10 cellular contexts compared by ENCODE assay signal in genomic region chr1:77594366-77595112, GRCh38.
DNase-seq lines count a peak whose midpoint lies in the region; ATAC-seq and TF ChIP-seq lines count a peak whose summit lies in the region.
"Had no signal": no experiment of that assay in that cellular context is flagged by ENCODE, and none has a peak within 500 bp of the region (broad histone marks: within the 10 kb centered on the region; RNA-seq: fewer than 3 reads in every experiment).

No MANE protein-coding gene starts in this region.

- H3K14ac ChIP-seq in mesenchymal stem cell (ENCODE audit: low read length in 2 of 2), result no peak overlapping the region

- no peak overlapping the region for H2BK120ac ChIP-seq in mesenchymal stem cell (ENCODE audit: low read depth, low read length)

- no peak for TF ChIP-seq CTCF in dorsolateral prefrontal cortex (IDR thresholded peaks at IDR 0.05 in 54 of 56, conservative IDR thresholded peaks at IDR 0.05 in 2 of 56; ENCODE audit: low read depth in 1 of 56, partially characterized antibody in 56 of 56)

- H3K27me3 ChIP-seq in mesenchymal stem cell (ENCODE audit: control insufficient read depth in 1 of 2, insufficient read depth in 1 of 2, low read length in 2 of 2) (no peaks in the 10 kb centered on the region), dorsolateral prefrontal cortex (no peaks in the 10 kb centered on the region)

- no peak overlapping the region for H3K18ac ChIP-seq in mesenchymal stem cell (ENCODE audit: low read depth in 1 of 2, low read length in 2 of 2)

- H3K4me3 ChIP-seq in mesenchymal stem cell (ENCODE audit: insufficient read depth in 1 of 2, low read depth in 1 of 2, low read length in 2 of 2) (no peak overlapping the region), dorsolateral prefrontal cortex (no peak overlapping the region)

- no peak overlapping the region for H4K8ac ChIP-seq in mesenchymal stem cell (ENCODE audit: low read length)

- H2AK5ac ChIP-seq in mesenchymal stem cell (ENCODE audit: low read length, severe bottlenecking), result no peak overlapping the region

- H3K27ac ChIP-seq in mesenchymal stem cell (ENCODE audit: low read length, poor library complexity, severe bottlenecking) (no peak overlapping the region), dorsolateral prefrontal cortex (no peak overlapping the region)

- no peaks in the 10 kb centered on the region for H3K27me3 Mint-ChIP-seq in stimulated activated naive CD8-positive, alpha-beta T cell treated with anti-CD3 and anti-CD28 coated beads, Interleukin-15, amount 100 ng/mL, for 72 hours
- H3K27me3 Mint-ChIP-seq: effector memory CD8-positive, alpha-beta T cell had no signal

- H3K4me3 Mint-ChIP-seq in stimulated activated naive CD8-positive, alpha-beta T cell treated with anti-CD3 and anti-CD28 coated beads, Interleukin-15, amount 100 ng/mL, for 72 hours, result no peak overlapping the region
- H3K4me3 Mint-ChIP-seq: effector memory CD8-positive, alpha-beta T cell had no signal

- no peak overlapping the region for H3K4me2 ChIP-seq in mesenchymal stem cell (ENCODE audit: low read length, poor library complexity, severe bottlenecking)

- no peaks in the 10 kb centered on the region for H3K4me1 ChIP-seq in mesenchymal stem cell (ENCODE audit: control insufficient read depth, insufficient read depth, low read depth, low read length)

- H3K4ac ChIP-seq in mesenchymal stem cell (ENCODE audit: low read depth in 1 of 2, low read length in 2 of 2), result no peak overlapping the region

- H2BK12ac ChIP-seq in mesenchymal stem cell (ENCODE audit: low read length in 2 of 2), result no peak overlapping the region

- H3K27ac Mint-ChIP-seq in stimulated activated naive CD8-positive, alpha-beta T cell treated with anti-CD3 and anti-CD28 coated beads, Interleukin-15, amount 100 ng/mL, for 72 hours, result peak overlapping the region in 1 of 2 donors; percentile 59

- no peaks in the 10 kb centered on the region for H3K9me3 Mint-ChIP-seq in stimulated activated naive CD8-positive, alpha-beta T cell treated with anti-CD3 and anti-CD28 coated beads, Interleukin-15, amount 100 ng/mL, for 72 hours
- H3K9me3 Mint-ChIP-seq: effector memory CD8-positive, alpha-beta T cell had no signal

- no peak overlapping the region for H2BK5ac ChIP-seq in mesenchymal stem cell (ENCODE audit: low read depth, low read length, poor library complexity, severe bottlenecking)

- ATAC-seq in GM19023 (IDR thresholded peaks at IDR 0.05; ENCODE audit: unreplicated experiment) (peak; percentile 83), GM21717 (IDR thresholded peaks at IDR 0.05; ENCODE audit: unreplicated experiment) (peak; percentile 96), HG03159 (IDR thresholded peaks at IDR 0.05; ENCODE audit: unreplicated experiment) (peak; percentile 87)
- ATAC-seq in stimulated activated naive CD8-positive, alpha-beta T cell treated with anti-CD3 and anti-CD28 coated beads, Interleukin-15, amount 100 ng/mL, for 72 hours, result no peak
- ATAC-seq: effector memory CD8-positive, alpha-beta T cell had no signal

- no peaks in the 10 kb centered on the region for H3K9me3 ChIP-seq in mesenchymal stem cell (ENCODE audit: control insufficient read depth, low read length)

- peaks cover 17% of the 10 kb centered on the region for H3K79me1 ChIP-seq in mesenchymal stem cell (replicated peaks; ENCODE audit: low read length, poor library complexity, severe bottlenecking)

- H2BK15ac ChIP-seq in mesenchymal stem cell (ENCODE audit: low read depth, poor library complexity, severe bottlenecking), result no peak overlapping the region

- H3K9ac ChIP-seq in mesenchymal stem cell (ENCODE audit: low read length), result no peak overlapping the region

- peaks cover 32% of the 10 kb centered on the region for H3K4me1 Mint-ChIP-seq in stimulated activated naive CD8-positive, alpha-beta T cell treated with anti-CD3 and anti-CD28 coated beads, Interleukin-15, amount 100 ng/mL, for 72 hours

- no peak overlapping the region for H3K23ac ChIP-seq in mesenchymal stem cell (ENCODE audit: low read length in 2 of 2)

- WGBS in mesenchymal stem cell, result no CpG with 5 or more reads among the region's 1 CpG

- DNase-seq in mesenchymal stem cell (peak; percentile 31), dorsolateral prefrontal cortex (no peak), cardiac septum (ENCODE audit: low spot score) (no peak)
- DNase-seq in stimulated activated naive CD8-positive, alpha-beta T cell treated with anti-CD3 and anti-CD28 coated beads, Interleukin-15, amount 100 ng/mL, for 72 hours, result no peak
- DNase-seq: effector memory CD8-positive, alpha-beta T cell; EL; posterior cingulate gyrus had no signal

- intact Hi-C loops in dorsolateral prefrontal cortex (cut with DNase I), result no loop called here
- intact Hi-C loops in cardiac septum (cut with DNase I), result no loop called here

- H2AFZ ChIP-seq in mesenchymal stem cell (ENCODE audit: low read depth, low read length), result no peak overlapping the region

- H4K91ac ChIP-seq in mesenchymal stem cell (ENCODE audit: low read length), result no peak overlapping the region

- peaks cover 0 to 49% of the 10 kb centered on the region in 2 experiments for H3K36me3 ChIP-seq in mesenchymal stem cell (ENCODE audit: control insufficient read depth in 1 of 2, insufficient read depth in 2 of 2, low read depth in 1 of 2, low read length in 2 of 2)
